13 cellular contexts compared by ENCODE assay signal in the genomic region with DNA sequence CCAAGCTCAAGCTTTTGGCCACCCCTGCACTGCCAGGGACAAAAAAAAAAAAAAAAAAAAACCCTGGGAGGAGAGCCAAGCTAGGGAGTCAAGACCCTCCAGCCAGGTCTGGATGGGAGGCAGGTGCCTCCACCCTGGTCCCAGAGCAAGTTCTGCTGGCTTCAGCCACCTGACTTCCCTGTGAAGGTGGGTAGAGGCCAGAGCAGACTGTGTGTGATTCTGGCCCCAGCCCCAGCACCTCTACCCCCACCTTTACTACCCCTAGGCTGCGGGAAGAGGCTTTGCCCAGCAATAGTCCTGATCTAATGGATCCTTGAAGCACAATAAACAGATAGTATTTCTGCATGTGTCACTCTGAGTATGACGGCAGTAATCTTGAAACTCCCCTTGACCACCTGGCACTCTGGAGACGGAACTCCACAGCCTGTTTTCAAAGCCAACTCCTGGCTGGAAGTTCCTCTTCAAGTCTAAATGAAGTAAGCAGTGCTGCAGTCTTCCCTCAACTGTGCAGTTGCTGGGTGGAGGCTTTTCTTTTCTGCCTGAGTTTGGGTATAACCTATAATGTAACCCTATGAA. TPM values are rescaled to one million over a fixed set of nuclear protein-coding genes. Genes with fewer than 3 reads are reported as not detected.
DNase-seq lines count a peak whose midpoint lies in the region; ATAC-seq, FAIRE-seq and TF ChIP-seq lines count a peak whose summit lies in the region.
"Had no signal": no experiment of that assay in that cellular context is flagged by ENCODE, and none has a peak within 500 bp of the region (broad histone marks: within the 10 kb centered on the region; RNA-seq: fewer than 3 reads in every experiment).

No MANE protein-coding gene starts in this region.

- H2BK120ac ChIP-seq in H1 (replicated peaks; ENCODE audit: low read depth, low read length) = no peak overlapping the region

- peaks cover 12 to 17% (median 17%) of the 10 kb centered on the region in 3 donors for H3K4me1 Mint-ChIP-seq in CD8-positive, alpha-beta memory T cell

- H3K9me3 ChIP-seq in CD8-positive, alpha-beta memory T cell (ENCODE audit: low read length) = no peaks in the 10 kb centered on the region
- H3K9me3 ChIP-seq in H1 (ENCODE audit: insufficient read depth in 2 of 2, low read depth in 1 of 2, low read length in 1 of 2) (no peaks in the 10 kb centered on the region), osteoblast (ENCODE audit: low read depth, low read length) (no peaks in the 10 kb centered on the region)

- H3K36me3 ChIP-seq in CD8-positive, alpha-beta memory T cell (ENCODE audit: insufficient read depth, low read length) = no peaks in the 10 kb centered on the region
- no peaks in the 10 kb centered on the region for H3K36me3 ChIP-seq in H1 (ENCODE audit: control insufficient read depth in 2 of 4, insufficient read depth in 4 of 4, low read length in 3 of 4)
- H3K36me3 ChIP-seq in osteoblast (ENCODE audit: insufficient read depth, low read length) = no peaks in the 10 kb centered on the region

- WGBS in H1 (ENCODE audit: extremely low coverage in 1 of 2, insufficient coverage in 1 of 2, insufficient read length in 1 of 2, insufficient replicate concordance in 2 of 2, low coverage in 1 of 2, low lambda C conversion rate in 2 of 2, missing lambda C conversion rate in 1 of 2), 2 experiments = 83% methylated on average over 3 of the region's 3 CpGs; no CpG with 5 or more reads in 1 of the 2 experiments

- DNase-seq in CD8-positive, alpha-beta memory T cell = no peak
- no peak for DNase-seq in Jurkat, Clone E6-1 (ENCODE audit: low read depth, low spot score)
- DNase-seq in H1 (ENCODE audit: low read depth in 1 of 2, low spot score in 2 of 2) = no peak
- DNase-seq in osteoblast (ENCODE audit: insufficient read length, low spot score, missing footprints) = no peak
- DNase-seq in cardiac septum (ENCODE audit: low spot score) = no peak
- DNase-seq in COLO829 (ENCODE audit: low spot score) = no peak
- no peak for DNase-seq in globus pallidus (ENCODE audit: low spot score)
- DNase-seq: activated naive CD4-positive, alpha-beta T cell treated with Interleukin-2 at 50 U/mL for 16 hours; KG1; NCI-H2227 treated with DMSO at 0.1 percent for 48 hours; occipital lobe; stimulated activated CD4-positive, alpha-beta T cell treated with anti-CD3 and anti-CD28 coated beads, Interleukin-4, amount 100 ng/mL, for 4 hours had no signal

- H2BK20ac ChIP-seq in H1 (ENCODE audit: low read length) = no peak overlapping the region

- H3K79me2 ChIP-seq in H1 (ENCODE audit: control insufficient read depth in 1 of 2, insufficient read depth in 2 of 2, low read length in 2 of 2) (no peaks in the 10 kb centered on the region), osteoblast (ENCODE audit: insufficient read depth, low read length) (no peaks in the 10 kb centered on the region)

- H3K27ac ChIP-seq in CD8-positive, alpha-beta memory T cell (ENCODE audit: low read depth, low read length) = peak overlapping the region; percentile 76
- H3K27ac ChIP-seq in H1 (ENCODE audit: low read depth, low read length) = no peak overlapping the region
- H3K27ac ChIP-seq in osteoblast (ENCODE audit: low read depth, low read length) = no peak overlapping the region

- no peaks in the 10 kb centered on the region for H3K9me3 Mint-ChIP-seq in CD8-positive, alpha-beta memory T cell

- TF ChIP-seq CTCF in H1 (IDR thresholded peaks at IDR 0.05; ENCODE audit: control extremely low read depth in 1 of 3, insufficient read depth in 1 of 3, low read depth in 1 of 3, low read length in 3 of 3) = no peak
- TF ChIP-seq CTCF in osteoblast (IDR thresholded peaks at IDR 0.05; ENCODE audit: extremely low read depth, low read depth, low read length) = no peak

- TF ChIP-seq EP300 in H1 (IDR thresholded peaks at IDR 0.05; ENCODE audit: borderline replicate concordance in 1 of 2, low read depth in 2 of 2, low read length in 2 of 2) = no peak

- H3K4ac ChIP-seq in H1 (replicated peaks; ENCODE audit: insufficient read length, low read depth, low read length) = no peak overlapping the region

- TF ChIP-seq RAD21 in H1 (IDR thresholded peaks at IDR 0.05 in 1 of 2, conservative IDR thresholded peaks at IDR 0.05 in 1 of 2; ENCODE audit: low read depth in 2 of 2, low read length in 2 of 2) = no peak

- intact Hi-C loops in cardiac septum (cut with DNase I) = loop anchor here (5.0 kb wide), 3 partner anchors 257 to 547 kb away; partner anchors contain the start of gene FOXD2

- peak overlapping the region in 1 of 8 donors; percentile 8 for H3K27ac Mint-ChIP-seq in CD8-positive, alpha-beta memory T cell

- no peak overlapping the region for H2BK5ac ChIP-seq in H1 (ENCODE audit: low read depth, low read length)

- peak overlapping the region in 2 of 7 donors; percentile 12 to 28 for H3K4me3 Mint-ChIP-seq in CD8-positive, alpha-beta memory T cell

- no peak for TF ChIP-seq POLR2A in H1 (IDR thresholded peaks at IDR 0.05; ENCODE audit: control extremely low read depth in 1 of 2, low read depth in 2 of 2, low read length in 2 of 2)

- H3K4me1 ChIP-seq in CD8-positive, alpha-beta memory T cell (ENCODE audit: insufficient read depth, low read length) = peaks cover 6% of the 10 kb centered on the region
- H3K4me1 ChIP-seq in H1 (replicated peaks in 1 of 4; ENCODE audit: control insufficient read depth in 3 of 4, insufficient read depth in 4 of 4, low read length in 3 of 4) = peaks cover 0 to 10% (median 2%) of the 10 kb centered on the region in 4 experiments; a peak in 4 of 7 replicates
- H3K4me1 ChIP-seq in osteoblast (ENCODE audit: insufficient read depth, low read length) = peaks cover 16% of the 10 kb centered on the region

- H3K4me2 ChIP-seq in H1 (ENCODE audit: insufficient read depth in 1 of 2, low read depth in 2 of 2, low read length in 2 of 2) (peak overlapping the region in 1 of 2 experiments; percentile 36; a peak in 1 of 4 replicates), osteoblast (ENCODE audit: insufficient read depth, low read length) (peak overlapping the region; percentile 99)

- no peak overlapping the region for H2AK5ac ChIP-seq in H1 (ENCODE audit: low read depth, low read length)

- 0 out of 2 replicates have a peak overlapping the region, but pooled peaks have one; percentile 75 for H2BK12ac ChIP-seq in H1 (ENCODE audit: low read depth, low read length)

- H3K14ac ChIP-seq in H1 (ENCODE audit: insufficient read length) = no peak overlapping the region

- no peak overlapping the region for H2AFZ ChIP-seq in H1 (ENCODE audit: low read length)
- peak overlapping the region; percentile 99 for H2AFZ ChIP-seq in osteoblast (ENCODE audit: low read length)

- H3K18ac ChIP-seq in H1 (ENCODE audit: extremely low read depth, low read length) = no peak overlapping the region

- peak overlapping the region; percentile 92; the same call in 1 of the 2 replicates for H2BK15ac ChIP-seq in H1 (ENCODE audit: low read length)

- peaks cover 7% of the 10 kb centered on the region for H3K27me3 ChIP-seq in CD8-positive, alpha-beta memory T cell (ENCODE audit: insufficient read depth, low read length, poor library complexity, severe bottlenecking)
- H3K27me3 ChIP-seq in H1 (replicated peaks in 1 of 4; ENCODE audit: control insufficient read depth in 3 of 4, extremely low read depth in 1 of 4, insufficient read depth in 3 of 4, low read length in 3 of 4) (peaks cover 0 to 13% (median 12%) of the 10 kb centered on the region in 4 experiments; a peak in 5 of 7 replicates), osteoblast (ENCODE audit: insufficient read depth, low read length) (no peaks in the 10 kb centered on the region)

- no peak overlapping the region for H4K5ac ChIP-seq in H1 (ENCODE audit: insufficient read length, low read depth, low read length)

- H4K8ac ChIP-seq in H1 (ENCODE audit: extremely low read depth, insufficient read depth, low read length) = no peak overlapping the region

- no peak overlapping the region for H3K9ac ChIP-seq in H1 (replicated peaks in 1 of 4; ENCODE audit: extremely low read depth in 1 of 4, low read depth in 3 of 4, low read length in 3 of 4)

- no peak overlapping the region for H3K23ac ChIP-seq in H1 (ENCODE audit: insufficient read length)

- no peak for ATAC-seq in GM19467 (IDR thresholded peaks at IDR 0.05; ENCODE audit: unreplicated experiment)

- peaks cover 21 to 60% of the 10 kb centered on the region in 2 donors for H3K27me3 Mint-ChIP-seq in CD8-positive, alpha-beta memory T cell

- no peak for FAIRE-seq in H1 (lab: Jason Lieb, UNC)

- no peaks in the 10 kb centered on the region for H3K36me3 Mint-ChIP-seq in CD8-positive, alpha-beta memory T cell

- H3K23me2 ChIP-seq in H1 (ENCODE audit: low read depth, low read length) = peaks cover 9% of the 10 kb centered on the region; the same call in 1 of the 2 replicates

- H4K91ac ChIP-seq in H1 (replicated peaks; ENCODE audit: insufficient read length, low read length) = no peak overlapping the region

- H4K20me1 ChIP-seq in H1 (replicated peaks in 1 of 2; ENCODE audit: control insufficient read depth in 1 of 2, insufficient read depth in 2 of 2, low read length in 2 of 2) (no peaks in the 10 kb centered on the region), osteoblast (ENCODE audit: insufficient read depth, low read length) (no peaks in the 10 kb centered on the region)

- no peak overlapping the region for H3K56ac ChIP-seq in H1 (replicated peaks; ENCODE audit: insufficient read length, low read depth, low read length)

- peak overlapping the region; percentile 36 for H3K4me3 ChIP-seq in CD8-positive, alpha-beta memory T cell (ENCODE audit: low read length)
- H3K4me3 ChIP-seq in Jurkat, Clone E6-1 (ENCODE audit: low read length) = peak overlapping the region; percentile 68; the same call in 1 of the 2 replicates
- no peak overlapping the region for H3K4me3 ChIP-seq in H1 (ENCODE audit: extremely low read depth in 1 of 4, insufficient read depth in 2 of 4, low read depth in 3 of 4, low read length in 4 of 4)
- peak overlapping the region; percentile 75 for H3K4me3 ChIP-seq in osteoblast (ENCODE audit: insufficient read depth, low read length)

- CTCF ChIA-PET in CD8-positive, alpha-beta memory T cell (lab: Charles Lee) = interaction anchor here (0.9 to 4.1 kb wide), 5 partner anchors 12 to 527 kb away, joined by 3 to 43 read pairs (median 5); partner anchors contain the start of gene PDZK1IP1
- CTCF ChIA-PET in H1 (lab: Charles Lee; ENCODE audit: partially characterized antibody) = interaction anchor here (0.6 to 14.4 kb wide), 26 partner anchors 12 to 686 kb away, joined by 3 to 207 read pairs (median 4); partner anchors contain the start of genes CYP4A22 and PDZK1IP1

- no peaks in the 10 kb centered on the region for H3K79me1 ChIP-seq in H1 (ENCODE audit: low read depth, low read length)

- POLR2A ChIA-PET in CD8-positive, alpha-beta memory T cell (lab: Charles Lee) = no interaction called here
- POLR2A ChIA-PET in H1 (lab: Charles Lee; ENCODE audit: partially characterized antibody) = interaction anchor here (0.9 to 1.9 kb wide), 6 partner anchors 10 to 115 kb away, joined by 3 to 10 read pairs (median 4); partner anchors contain the start of gene PDZK1IP1

RNA-seq across cellular contexts. Expression of gene PDZK1IP1, which starts 9.8 kb away (rescaled TPM):
- total RNA-seq in CD8-positive, alpha-beta memory T cell = not detected
- not detected for polyA plus RNA-seq in CD8-positive, alpha-beta memory T cell
- not detected for polyA plus RNA-seq in Jurkat, Clone E6-1 (2012; ENCODE audit: insufficient read depth, insufficient read length)
- not detected in 2 replicates for total RNA-seq in H1 (2021; fragmentation: NEBNext Ultra II Directional; extraction: Animal tissue kit (Norgen Biotek cat#: 25700))
- 0.17 TPM in 1 of 2 replicates, not detected in the other for polyA plus RNA-seq in H1 (2011; rRNA removed)
- polyA plus RNA-seq in H1 (2011; cell fraction: cytosol; rRNA removed) = not detected
- polyA plus RNA-seq in H1 (2011; cell fraction: nucleus; rRNA removed) = 0.20 TPM
- polyA plus RNA-seq in H1 (2012, experiment 1 of 2) = not detected in 4 replicates
- not detected for polyA plus RNA-seq in H1 (2012, experiment 2 of 2)
- not detected for polyA plus RNA-seq in H1 (2013, experiment 1 of 2)
- not detected for polyA plus RNA-seq in H1 (2013, experiment 2 of 2)
- polyA minus RNA-seq in H1 (2011; rRNA and poly(A)+ RNA removed) = not detected in 2 replicates
- polyA minus RNA-seq in H1 (2011; cell fraction: cytosol; rRNA and poly(A)+ RNA removed) = not detected
- polyA minus RNA-seq in H1 (2011; cell fraction: nucleus; rRNA and poly(A)+ RNA removed) = not detected
- total RNA-seq in osteoblast (not detected in 2 replicates), cardiac septum (not detected)
- total RNA-seq: occipital lobe had no signal

RNA-seq across cellular contexts. Expression of gene CYP4A22, which starts 42.8 kb away (rescaled TPM):
- not detected for total RNA-seq in CD8-positive, alpha-beta memory T cell
- not detected for polyA plus RNA-seq in CD8-positive, alpha-beta memory T cell
- not detected for polyA plus RNA-seq in Jurkat, Clone E6-1 (2012; ENCODE audit: insufficient read depth, insufficient read length)
- total RNA-seq in H1 (2021; fragmentation: NEBNext Ultra II Directional; extraction: Animal tissue kit (Norgen Biotek cat#: 25700)) = not detected in 2 replicates
- 0.03 TPM in 1 of 2 replicates, not detected in the other for polyA plus RNA-seq in H1 (2011; rRNA removed)
- not detected for polyA plus RNA-seq in H1 (2011; cell fraction: cytosol; rRNA removed)
- not detected for polyA plus RNA-seq in H1 (2011; cell fraction: nucleus; rRNA removed)
- polyA plus RNA-seq in H1 (2012, experiment 1 of 2) = 0.08 TPM in 1 of 4 replicates, not detected in the others
- not detected for polyA plus RNA-seq in H1 (2012, experiment 2 of 2)
- not detected for polyA plus RNA-seq in H1 (2013, experiment 1 of 2)
- not detected for polyA plus RNA-seq in H1 (2013, experiment 2 of 2)
- not detected in 2 replicates for polyA minus RNA-seq in H1 (2011; rRNA and poly(A)+ RNA removed)
- not detected for polyA minus RNA-seq in H1 (2011; cell fraction: cytosol; rRNA and poly(A)+ RNA removed)
- not detected for polyA minus RNA-seq in H1 (2011; cell fraction: nucleus; rRNA and poly(A)+ RNA removed)
- total RNA-seq in osteoblast (not detected in 2 replicates), cardiac septum (not detected)
- total RNA-seq: occipital lobe had no signal

RNA-seq across cellular contexts. Expression of gene TAL1, which starts 51.9 kb away (rescaled TPM):
- total RNA-seq in CD8-positive, alpha-beta memory T cell = not detected
- not detected for polyA plus RNA-seq in CD8-positive, alpha-beta memory T cell
- polyA plus RNA-seq in Jurkat, Clone E6-1 (2012; ENCODE audit: insufficient read depth, insufficient read length) = 149 TPM
- 0.15 TPM in 1 of 2 replicates, not detected in the other for total RNA-seq in H1 (2021; fragmentation: NEBNext Ultra II Directional; extraction: Animal tissue kit (Norgen Biotek cat#: 25700))
- polyA plus RNA-seq in H1 (2011; rRNA removed) = 0.06 and 0.09 TPM in 2 replicates
- polyA plus RNA-seq in H1 (2011; cell fraction: cytosol; rRNA removed) = 0.12 TPM
- 0.10 TPM for polyA plus RNA-seq in H1 (2011; cell fraction: nucleus; rRNA removed)
- polyA plus RNA-seq in H1 (2012, experiment 1 of 2) = 0.05 to 0.11 TPM (median 0.06 TPM) in 3 of 4 replicates, not detected in the other
- polyA plus RNA-seq in H1 (2012, experiment 2 of 2) = 0.05 TPM
- polyA plus RNA-seq in H1 (2013, experiment 1 of 2) = not detected
- 0.02 TPM for polyA plus RNA-seq in H1 (2013, experiment 2 of 2)
- 0.10 and 0.28 TPM in 2 replicates for polyA minus RNA-seq in H1 (2011; rRNA and poly(A)+ RNA removed)
- not detected for polyA minus RNA-seq in H1 (2011; cell fraction: cytosol; rRNA and poly(A)+ RNA removed)
- polyA minus RNA-seq in H1 (2011; cell fraction: nucleus; rRNA and poly(A)+ RNA removed) = not detected
- not detected in 2 replicates for total RNA-seq in osteoblast
- total RNA-seq in cardiac septum = 1.9 TPM

Comparison
In these comparisons a context has a peak if more than half of its experiments do, and no peak if none do; other contexts are left out.
1. H3K4me3 ChIP-seq: peak in CD8-positive, alpha-beta memory T cell (single experiment), Jurkat, Clone E6-1 (single experiment) and osteoblast (single experiment); none in H1 (0 of 4).